ENCODE assay signal across 10 cellular contexts in the genomic region with DNA sequence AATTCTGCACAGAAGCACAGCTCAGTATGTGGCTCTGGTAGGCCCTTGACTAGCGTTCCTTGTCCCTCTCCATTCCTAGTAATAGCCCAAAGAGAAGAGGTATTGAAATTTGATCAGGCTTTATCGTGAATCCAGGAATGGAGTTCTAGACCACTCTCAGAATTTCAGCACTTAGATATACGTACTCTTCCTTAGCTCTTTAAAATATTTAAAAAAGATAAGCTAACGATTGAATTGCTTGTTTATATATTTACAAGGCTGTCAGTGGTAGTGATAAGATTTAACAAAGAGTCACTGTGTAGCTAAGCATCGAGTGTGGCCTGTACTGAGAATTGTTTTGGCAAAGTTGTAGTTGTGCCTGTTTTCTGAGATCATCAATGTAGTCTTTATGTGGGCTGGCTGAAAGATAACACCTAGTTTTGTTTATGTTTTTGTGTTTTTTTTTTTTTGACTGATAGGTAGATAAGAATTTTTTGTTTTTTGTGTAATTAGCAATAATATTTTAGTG. TPM values are rescaled to one million over a fixed set of nuclear protein-coding genes. Genes with fewer than 3 reads are reported as not detected.
DNase-seq lines count a peak whose midpoint lies in the region; ATAC-seq and TF ChIP-seq lines count a peak whose summit lies in the region.
"Had no signal": no experiment of that assay in that cellular context is flagged by ENCODE, and none has a peak within 500 bp of the region (broad histone marks: within the 10 kb centered on the region; RNA-seq: fewer than 3 reads in every experiment).

No MANE protein-coding gene starts in this region.

- H2BK20ac ChIP-seq in H9 (ENCODE audit: low read depth, low read length, poor library complexity, severe bottlenecking) = no peak overlapping the region

- H3K18ac ChIP-seq in H9 (ENCODE audit: insufficient read length, low read depth, low read length) = no peak overlapping the region

- no peak overlapping the region for H4K91ac ChIP-seq in H9 (ENCODE audit: insufficient read length, low read depth, low read length)

- H3K27me3 Mint-ChIP-seq in H9 (ENCODE audit: low read depth) = no peaks in the 10 kb centered on the region

- H3K9ac ChIP-seq in H9 (ENCODE audit: extremely low read depth, insufficient read length, low read length) (no peak overlapping the region), iPS-18a (ENCODE audit: low read length) (no peak overlapping the region)
- H3K9ac ChIP-seq: KMS-11 had no signal

- peaks cover 3% of the 10 kb centered on the region for H3K23me2 ChIP-seq in H9 (ENCODE audit: insufficient read length, low read depth, low read length, poor library complexity, severe bottlenecking)

- no peak overlapping the region for H3K56ac ChIP-seq in H9 (ENCODE audit: insufficient read length, low read depth, low read length)

- H3K4ac ChIP-seq in H9 (ENCODE audit: low read depth, low read length) = no peak overlapping the region

- H3K4me1 ChIP-seq in H9 (ENCODE audit: insufficient read depth, low read length) = peaks cover 2% of the 10 kb centered on the region; the same call in 1 of the 2 replicates
- peaks cover 33% of the 10 kb centered on the region for H3K4me1 ChIP-seq in iPS-18a (ENCODE audit: control insufficient read depth, low read depth, low read length)

- no peak for TF ChIP-seq CTCF in 22Rv1 (IDR thresholded peaks at IDR 0.05)
- no peak for TF ChIP-seq CTCF in H9 (conservative IDR thresholded peaks at IDR 0.05)

- no peak overlapping the region for H3K4me2 ChIP-seq in H9 (ENCODE audit: insufficient read depth, insufficient read length, low read length)

- H3K79me1 ChIP-seq in H9 (ENCODE audit: insufficient read depth, low read depth, low read length, poor library complexity, severe bottlenecking) = no peaks in the 10 kb centered on the region

- DNase-seq in H9 = no peak
- peak; percentile 6 for DNase-seq in SK-MEL-5 (ENCODE audit: low read depth, low spot score)
- DNase-seq in GM03348 (ENCODE audit: low spot score) = no peak
- no peak for DNase-seq in NCI-H1092 (lab: John Stamatoyannopoulos, UW)
- no peak for DNase-seq in GDM1 (lab: John Stamatoyannopoulos, UW)
- DNase-seq: right cardiac atrium had no signal

- H3K27ac Mint-ChIP-seq in H9 = peak overlapping the region; percentile 17 to 95 (median 21); a peak in 5 of 7 replicates

- WGBS in H9 (ENCODE audit: extremely low coverage, insufficient read length, low lambda C conversion rate) = no CpG with 5 or more reads among the region's 5 CpGs

- peaks cover 25% of the 10 kb centered on the region; the same call in 1 of the 2 replicates for H3K79me2 ChIP-seq in H9 (ENCODE audit: insufficient read depth, low read length)

- H4K20me1 ChIP-seq in H9 (ENCODE audit: control insufficient read depth, insufficient read depth, insufficient read length) = no peaks in the 10 kb centered on the region

- H3K9me3 ChIP-seq in H9 (ENCODE audit: control insufficient read depth, low read depth, low read length) (no peaks in the 10 kb centered on the region), iPS-18a (ENCODE audit: control insufficient read depth, low read depth, low read length) (peaks cover 7% of the 10 kb centered on the region)

- H4K5ac ChIP-seq in H9 (ENCODE audit: insufficient read length, low read depth, low read length) = no peak overlapping the region

- no peak overlapping the region for H3K23ac ChIP-seq in H9 (ENCODE audit: insufficient read length, low read depth, low read length)

- H2BK15ac ChIP-seq in H9 (ENCODE audit: low read depth, low read length) = no peak overlapping the region

- no peak overlapping the region for H4K8ac ChIP-seq in H9 (replicated peaks; ENCODE audit: insufficient read length, low read depth, low read length)

- peaks cover 21 to 27% (median 25%) of the 10 kb centered on the region in 3 experiments for H3K36me3 Mint-ChIP-seq in H9 (ENCODE audit: insufficient read depth in 1 of 3, low read depth in 3 of 3)

- peaks cover 16% of the 10 kb centered on the region for H3K36me3 ChIP-seq in iPS-18a (ENCODE audit: control insufficient read depth, low read depth, low read length)

- no peak overlapping the region for H3T11ph ChIP-seq in H9 (ENCODE audit: low read length)

- in situ Hi-C loops in SK-MEL-5 (cut with HindIII; ENCODE audit: low pct_unique_long_range_greater_than_20kb, low sequenced_read_pairs) = no loop called here

- H2BK12ac ChIP-seq in H9 (ENCODE audit: insufficient read length, low read depth, low read length) = no peak overlapping the region

- peaks cover 10 to 14% of the 10 kb centered on the region in 2 experiments for H3K9me3 Mint-ChIP-seq in H9

- peak overlapping the region; percentile 47 to 74 for H3K4me3 Mint-ChIP-seq in H9

- no peak for ATAC-seq in GM21447 (IDR thresholded peaks at IDR 0.05; ENCODE audit: unreplicated experiment)
- ATAC-seq: right cardiac atrium had no signal

- H2AK5ac ChIP-seq in H9 (ENCODE audit: insufficient read length, low read length) = no peak overlapping the region

- H3K4me3 ChIP-seq in iPS-18a (ENCODE audit: low read length) = peak overlapping the region; percentile 94

- no peaks in the 10 kb centered on the region for H3K27me3 ChIP-seq in H9 (ENCODE audit: insufficient read depth, low read length)
- no peaks in the 10 kb centered on the region for H3K27me3 ChIP-seq in iPS-18a (ENCODE audit: control insufficient read depth, insufficient read depth, low read length)

- H2AFZ ChIP-seq in H9 (ENCODE audit: low read length) = no peak overlapping the region

- peaks cover 41 to 46% of the 10 kb centered on the region in 2 experiments for H3K4me1 Mint-ChIP-seq in H9

- no peak overlapping the region for H2BK120ac ChIP-seq in H9 (ENCODE audit: low read depth, low read length, poor library complexity, severe bottlenecking)

- H3K14ac ChIP-seq in H9 (ENCODE audit: insufficient read depth, low read length) = no peak overlapping the region

- H3K27ac ChIP-seq in 22Rv1 = peak overlapping the region; percentile 30; the same call in 1 of the 2 replicates
- no peak overlapping the region for H3K27ac ChIP-seq in H9 (ENCODE audit: insufficient read length, low read depth, low read length)
- no peak overlapping the region for H3K27ac ChIP-seq in iPS-18a (ENCODE audit: low read length)
- H3K27ac ChIP-seq: KMS-11 had no signal

- H2BK5ac ChIP-seq in H9 (ENCODE audit: insufficient read length, low read length) = no peak overlapping the region

RNA-seq across cellular contexts. Expression of gene KIAA1958, which starts 2.5 kb away (rescaled TPM):
- 32.9 and 34.0 TPM in 2 replicates for total RNA-seq in H9 (2021)
- 2.0 TPM in 2 replicates for total RNA-seq in SK-MEL-5 (2014; rRNA removed; shearing (Covaris generic))
- polyA plus RNA-seq in SK-MEL-5 (2015; cell fraction: cytosol; rRNA removed) = 2.7 and 2.8 TPM in 2 replicates
- 3.1 and 4.3 TPM in 2 replicates for polyA plus RNA-seq in SK-MEL-5 (2015; cell fraction: nucleus; rRNA removed)

Comparison
In these comparisons a context has a peak if more than half of its experiments do, and no peak if none do; other contexts are left out.
1. RNA of gene KIAA1958, which starts 2.5 kb away (total RNA-seq): 32.9 to 34.0 TPM in H9; 2.0 TPM in SK-MEL-5; every median in the first group is over 10 times any median in the second.